ENCODE assay signal across 9 cellular contexts in genomic region chr1:234907585-234908457, GRCh38.
DNase-seq lines count a peak whose midpoint lies in the region; ATAC-seq, FAIRE-seq and TF ChIP-seq lines count a peak whose summit lies in the region.
"Had no signal": no experiment of that assay in that cellular context is flagged by ENCODE, and none has a peak within 500 bp of the region (broad histone marks: within the 10 kb centered on the region; RNA-seq: fewer than 3 reads in every experiment).

No MANE protein-coding gene starts in this region.

- H3K27ac Mint-ChIP-seq in activated CD4-positive, alpha-beta T cell treated with anti-CD3 and anti-CD28 coated beads for 36 hours, result no peak overlapping the region

- no peaks in the 10 kb centered on the region for H3K36me3 Mint-ChIP-seq in activated CD4-positive, alpha-beta T cell treated with anti-CD3 and anti-CD28 coated beads for 36 hours (ENCODE audit: low read depth)

- peak overlapping the region; percentile 78; the same call in 1 of the 2 replicates for H3K27ac ChIP-seq in IMR-90 (ENCODE audit: insufficient read depth, low read length)
- no peak overlapping the region for H3K27ac ChIP-seq in endothelial cell of umbilical vein (ENCODE audit: insufficient read depth, low read depth, low read length)
- peak overlapping the region; percentile 53 for H3K27ac ChIP-seq in lower lobe of right lung
- peak overlapping the region; percentile 59 for H3K27ac ChIP-seq in upper lobe of right lung
- no peak overlapping the region for H3K27ac ChIP-seq in spleen

- H3K4me1 ChIP-seq in IMR-90 (ENCODE audit: control insufficient read depth, insufficient read depth, low read length) (peaks cover 5% of the 10 kb centered on the region; the same call in 1 of the 2 replicates), endothelial cell of umbilical vein (ENCODE audit: control insufficient read depth, extremely low read depth, insufficient read depth, low read length) (peaks cover 12% of the 10 kb centered on the region), lower lobe of right lung (peaks cover 30% of the 10 kb centered on the region), upper lobe of right lung (peaks cover 36% of the 10 kb centered on the region), spleen (peaks cover 0 to 18% (median 8%) of the 10 kb centered on the region in 6 donors)

- peak overlapping the region; percentile 51 for H2BK20ac ChIP-seq in IMR-90 (ENCODE audit: low read depth, low read length)

- no peak overlapping the region for H2AK9ac ChIP-seq in IMR-90 (replicated peaks; ENCODE audit: low read depth, low read length, poor library complexity)

- no peaks in the 10 kb centered on the region for H4K20me1 ChIP-seq in IMR-90 (ENCODE audit: insufficient read depth, low read length)
- H4K20me1 ChIP-seq in endothelial cell of umbilical vein (replicated peaks; ENCODE audit: control insufficient read depth, extremely low read depth, insufficient read depth, low read length), result no peaks in the 10 kb centered on the region

- H2AK5ac ChIP-seq in IMR-90 (ENCODE audit: low read depth, low read length), result peak overlapping the region; percentile 90; the same call in 1 of the 2 replicates

- H3K9me3 ChIP-seq in IMR-90 (ENCODE audit: control insufficient read depth, insufficient read depth, low read length) (no peaks in the 10 kb centered on the region), endothelial cell of umbilical vein (replicated peaks; ENCODE audit: control insufficient read depth, insufficient read depth, low read length) (no peaks in the 10 kb centered on the region), lower lobe of right lung (no peaks in the 10 kb centered on the region), upper lobe of right lung (no peaks in the 10 kb centered on the region), spleen (no peaks in the 10 kb centered on the region)

- peak overlapping the region; percentile 36; the same call in 1 of the 3 replicates for H2BK15ac ChIP-seq in IMR-90 (ENCODE audit: low read depth, low read length)

- peak; percentile 94 for ATAC-seq in IMR-90 (ENCODE audit: low read depth)
- ATAC-seq in lower lobe of right lung, result peak; percentile 52 to 70
- ATAC-seq in upper lobe of right lung, result peak; percentile 69
- ATAC-seq in activated CD4-positive, alpha-beta T cell treated with anti-CD3 and anti-CD28 coated beads for 36 hours, result no peak

- no peaks in the 10 kb centered on the region for H3K79me2 ChIP-seq in endothelial cell of umbilical vein (ENCODE audit: control insufficient read depth, insufficient read depth, low read length)

- H3K4me2 ChIP-seq in IMR-90 (ENCODE audit: low read depth, low read length) (peak overlapping the region; percentile 16; the same call in 1 of the 2 replicates), endothelial cell of umbilical vein (ENCODE audit: insufficient read depth, low read length) (no peak overlapping the region)

- H3K27me3 Mint-ChIP-seq in activated CD4-positive, alpha-beta T cell treated with anti-CD3 and anti-CD28 coated beads for 36 hours, result no peaks in the 10 kb centered on the region

- peak overlapping the region; percentile 47; the same call in 1 of the 2 replicates for H4K91ac ChIP-seq in IMR-90 (ENCODE audit: insufficient read depth, low read depth, low read length)

- H4K8ac ChIP-seq in IMR-90 (ENCODE audit: low read depth in 2 of 2, low read length in 2 of 2), result 0 out of 4 replicates have a peak overlapping the region, but pooled peaks of 1 of the 2 experiments have one; percentile 40

- BruUV-seq in IMR-90 (replicated peaks; lab: Mats Ljungman, UMichigan) (no TSS peak), endothelial cell of umbilical vein (replicated peaks; lab: Mats Ljungman, UMichigan) (no TSS peak)

- 100% methylated on average over 1 of the region's 12 CpGs; no CpG with 5 or more reads in 1 of the 2 experiments for WGBS in IMR-90 (ENCODE audit: extremely low coverage in 2 of 2, insufficient read length in 1 of 2), 2 experiments
- 82 to 90% (median 85%) methylated on average over 12 of the region's 12 CpGs for WGBS in spleen, 5 donors

- H3K56ac ChIP-seq in IMR-90 (ENCODE audit: extremely low read depth, insufficient read depth, low read length), result no peak overlapping the region

- peak overlapping the region; percentile 50; the same call in 1 of the 2 replicates for H3K14ac ChIP-seq in IMR-90 (replicated peaks; ENCODE audit: low read depth, low read length)

- H3K36me3 ChIP-seq in IMR-90 (ENCODE audit: control insufficient read depth, insufficient read depth, low read length) (no peaks in the 10 kb centered on the region), endothelial cell of umbilical vein (ENCODE audit: control insufficient read depth in 2 of 2, extremely low read depth in 1 of 2, insufficient read depth in 2 of 2, low read length in 2 of 2) (no peaks in the 10 kb centered on the region), lower lobe of right lung (no peaks in the 10 kb centered on the region), upper lobe of right lung (no peaks in the 10 kb centered on the region), spleen (no peaks in the 10 kb centered on the region)

- H3K18ac ChIP-seq in IMR-90 (ENCODE audit: low read depth, low read length), result peak overlapping the region; percentile 81

- H2AFZ ChIP-seq in IMR-90 (replicated peaks; ENCODE audit: low read length, poor library complexity), result peak overlapping the region; percentile 60
- H2AFZ ChIP-seq in endothelial cell of umbilical vein (ENCODE audit: low read depth, low read length), result no peak overlapping the region

- no peak overlapping the region for H2BK5ac ChIP-seq in IMR-90 (ENCODE audit: low read depth, low read length, poor library complexity, severe bottlenecking)

- no peak for TF ChIP-seq RAD21 in IMR-90 (IDR thresholded peaks at IDR 0.05; ENCODE audit: low read length)

- DNase-seq in IMR-90 (peak; percentile 79), endothelial cell of umbilical vein (ENCODE audit: low read depth, low spot score) (no peak), lower lobe of right lung (no peak), upper lobe of right lung (no peak), midbrain (lab: John Stamatoyannopoulos, UW) (no peak), spleen (no peak)
- DNase-seq in activated CD4-positive, alpha-beta T cell treated with anti-CD3 and anti-CD28 coated beads for 36 hours, result no peak
- DNase-seq: hypothalamus, KBM-7 had no signal

- H3K4me3 ChIP-seq in IMR-90 (ENCODE audit: insufficient read depth, low read depth, low read length) (no peak overlapping the region), endothelial cell of umbilical vein (replicated peaks in 1 of 3; ENCODE audit: insufficient read depth in 1 of 3, low read depth in 1 of 3, low read length in 3 of 3) (no peak overlapping the region), lower lobe of right lung (no peak overlapping the region), upper lobe of right lung (no peak overlapping the region), spleen (no peak overlapping the region)

- H3K23ac ChIP-seq in IMR-90 (ENCODE audit: low read depth, low read length), result 0 out of 2 replicates have a peak overlapping the region, but pooled peaks have one; percentile 82

- H3K27me3 ChIP-seq in IMR-90 (ENCODE audit: control insufficient read depth, insufficient read depth, low read length) (no peaks in the 10 kb centered on the region), endothelial cell of umbilical vein (ENCODE audit: control insufficient read depth in 2 of 2, insufficient read depth in 2 of 2, low read length in 2 of 2) (no peaks in the 10 kb centered on the region), lower lobe of right lung (ENCODE audit: low read depth) (no peaks in the 10 kb centered on the region), upper lobe of right lung (no peaks in the 10 kb centered on the region), spleen (replicated peaks in 1 of 7) (no peaks in the 10 kb centered on the region)

- TF ChIP-seq POLR2A in IMR-90 (IDR thresholded peaks at IDR 0.05; ENCODE audit: low read depth, low read length), result no peak
- TF ChIP-seq POLR2A in endothelial cell of umbilical vein (IDR thresholded peaks at IDR 0.05; ENCODE audit: low read depth, low read length), result no peak
- TF ChIP-seq POLR2A in spleen (IDR thresholded peaks at IDR 0.05), result no peak

- intact Hi-C loops in IMR-90 (cut with micrococcal nuclease) (no loop called here), endothelial cell of umbilical vein (cut with micrococcal nuclease) (no loop called here), lower lobe of right lung (cut with DNase I) (no loop called here), upper lobe of right lung (cut with DNase I) (no loop called here), spleen (cut with DNase I; ENCODE audit: low total_unique reads) (no loop called here)
- intact Hi-C loops in activated CD4-positive, alpha-beta T cell treated with anti-CD3 and anti-CD28 coated beads for 36 hours (cut with DNase I, micrococcal nuclease), result no loop called here

- peak overlapping the region; percentile 62; the same call in 1 of the 2 replicates for H4K5ac ChIP-seq in IMR-90 (ENCODE audit: low read depth, low read length)

- peaks cover 19% of the 10 kb centered on the region for H3K4me1 Mint-ChIP-seq in activated CD4-positive, alpha-beta T cell treated with anti-CD3 and anti-CD28 coated beads for 36 hours

- H3K4me3 Mint-ChIP-seq in activated CD4-positive, alpha-beta T cell treated with anti-CD3 and anti-CD28 coated beads for 36 hours, result no peak overlapping the region

- H2BK120ac ChIP-seq in IMR-90 (ENCODE audit: low read depth, low read length), result peak overlapping the region; percentile 70

- TF ChIP-seq CTCF in IMR-90 (conservative IDR thresholded peaks at IDR 0.05; ENCODE audit: low read depth, low read length) (no peak), endothelial cell of umbilical vein (IDR thresholded peaks at IDR 0.05; ENCODE audit: extremely low read depth in 1 of 2, insufficient read depth in 1 of 2, low read depth in 1 of 2, low read length in 2 of 2) (no peak), lower lobe of right lung (IDR thresholded peaks at IDR 0.05) (no peak), upper lobe of right lung (IDR thresholded peaks at IDR 0.05) (no peak), spleen (IDR thresholded peaks at IDR 0.05 in 8 of 11, conservative IDR thresholded peaks at IDR 0.05 in 3 of 11) (no peak)

- peaks cover 7% of the 10 kb centered on the region; the same call in 1 of the 2 replicates for H3K9me1 ChIP-seq in IMR-90 (ENCODE audit: insufficient read depth, low read length)
- H3K9me1 ChIP-seq in endothelial cell of umbilical vein (replicated peaks; ENCODE audit: control insufficient read depth, extremely low read depth, insufficient read depth, low read length), result no peaks in the 10 kb centered on the region

- CTCF ChIA-PET in IMR-90 (lab: Yijun Ruan, JAX) (interaction anchor here (0.6 to 1.3 kb wide), 2 partner anchors 14 to 58 kb away, joined by 3 read pairs; no protein-coding TSS in a partner anchor), endothelial cell of umbilical vein (lab: Charles Lee) (interaction anchor here (1.0 kb wide), 1 partner anchor 10 kb away, joined by 3 read pairs; no protein-coding TSS in a partner anchor)
- CTCF ChIA-PET in activated CD4-positive, alpha-beta T cell treated with anti-CD3 and anti-CD28 coated beads for 36 hours (lab: Charles Lee), result interaction anchor here (0.9 to 1.3 kb wide), 2 partner anchors 11 to 208 kb away, joined by 3 read pairs; no protein-coding TSS in a partner anchor

- peak overlapping the region; percentile 48 for H3K4ac ChIP-seq in IMR-90 (ENCODE audit: low read depth, low read length)

- no peaks in the 10 kb centered on the region for H3K9me3 Mint-ChIP-seq in activated CD4-positive, alpha-beta T cell treated with anti-CD3 and anti-CD28 coated beads for 36 hours (ENCODE audit: low read depth)

- no peaks in the 10 kb centered on the region for H3K79me1 ChIP-seq in IMR-90 (ENCODE audit: low read depth in 1 of 2, low read length in 2 of 2)

- FAIRE-seq in endothelial cell of umbilical vein (lab: Jason Lieb, UNC), result peak; percentile 8

- POLR2A ChIA-PET in IMR-90 (lab: Charles Lee; ENCODE audit: unreplicated experiment), result no interaction called here
- POLR2A ChIA-PET in endothelial cell of umbilical vein (lab: Charles Lee), result no interaction called here
- POLR2A ChIA-PET in activated CD4-positive, alpha-beta T cell treated with anti-CD3 and anti-CD28 coated beads for 36 hours (lab: Charles Lee), result no interaction called here

- dilution Hi-C loops in IMR-90 (cut with HindIII; ENCODE audit: low sequenced_read_pairs, unreplicated experiment) (no loop called here), endothelial cell of umbilical vein (cut with MboI; ENCODE audit: extremely low pct_ligation_motif_present, low sequenced_read_pairs) (no loop called here)

- in situ Hi-C loops in IMR-90 (cut with MboI; ENCODE audit: low sequenced_read_pairs), result no loop called here

- H3K9ac ChIP-seq in IMR-90 (ENCODE audit: low read depth, low read length) (no peak overlapping the region), endothelial cell of umbilical vein (replicated peaks; ENCODE audit: extremely low read depth, insufficient read depth, low read length) (no peak overlapping the region)

Comparison
In these comparisons a context has a peak if more than half of its experiments do, and no peak if none do; other contexts are left out.
1. H3K27ac ChIP-seq: peak in IMR-90 (single experiment), lower lobe of right lung (single experiment) and upper lobe of right lung (single experiment); none in endothelial cell of umbilical vein (single experiment) and spleen (0 of 8).